8 cellular contexts compared by ENCODE assay signal in the genomic region with DNA sequence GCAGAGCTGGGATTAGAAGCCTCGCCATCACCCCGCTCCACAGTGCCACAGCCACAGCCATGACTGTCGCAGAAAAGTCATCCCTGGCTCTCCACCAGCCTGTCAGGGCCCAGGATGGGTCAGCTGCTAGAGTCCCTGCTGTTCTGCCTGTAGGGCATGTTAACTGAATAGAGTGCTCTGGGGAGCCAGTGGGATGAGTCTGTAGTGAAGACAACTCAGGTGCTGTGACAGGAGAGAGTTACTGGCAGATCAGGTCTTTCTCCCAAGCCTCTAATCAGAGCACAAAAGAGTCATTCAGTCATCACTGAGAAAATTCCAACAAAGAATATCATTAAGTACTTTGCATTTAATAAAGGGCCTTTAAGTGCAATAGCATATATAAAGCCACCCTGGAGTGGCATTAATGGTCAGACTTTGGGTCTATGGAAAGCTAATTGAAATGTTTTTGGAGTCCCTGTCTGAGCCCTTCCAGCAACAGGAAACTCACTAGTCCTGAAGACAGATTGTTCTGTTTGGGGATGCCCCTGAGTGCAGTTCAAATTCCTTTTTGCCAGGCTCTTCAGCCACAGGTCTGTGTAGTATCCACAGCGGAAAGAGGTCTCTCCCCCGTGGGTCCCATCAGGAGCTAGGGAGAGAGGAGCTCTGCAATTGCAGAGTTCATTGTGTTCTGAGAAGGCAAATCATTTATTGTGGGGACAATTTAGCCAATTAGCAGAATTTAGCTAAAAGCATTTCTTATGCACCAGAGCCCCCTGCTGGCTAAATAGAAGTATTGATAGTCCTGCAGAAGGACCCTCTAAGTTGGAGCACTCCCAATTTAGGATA. TPM values are rescaled to one million over a fixed set of nuclear protein-coding genes. Genes with fewer than 3 reads are reported as not detected.
DNase-seq lines count a peak whose midpoint lies in the region; ATAC-seq and TF ChIP-seq lines count a peak whose summit lies in the region.

No MANE protein-coding gene starts in this region.

- intact Hi-C loops in body of pancreas (cut with DNase I) = loop anchor here (5.0 kb wide), 1 partner anchor 432 kb away; no protein-coding TSS in a partner anchor

- WGBS in body of pancreas, 2 donors = 42 to 61% methylated on average over 5 of the region's 5 CpGs

- peaks cover 3 to 16% (median 8%) of the 10 kb centered on the region in 6 donors for H3K9me3 Mint-ChIP-seq in immature natural killer cell

- peak; percentile 77 for DNase-seq in DMS79 treated with DMSO at 0.1 percent for 48 hours (lab: John Stamatoyannopoulos, UW)
- DNase-seq in HT-29 (ENCODE audit: low spot score) = peak; percentile 56
- DNase-seq in NOMO-1 treated with DMSO at 0.1 percent for 48 hours (lab: John Stamatoyannopoulos, UW; ENCODE audit: unreplicated experiment) = peak; percentile 40
- peak; percentile 26 to 47 (median 34) for DNase-seq in body of pancreas
- DNase-seq in immature natural killer cell = peak; percentile 2 to 12 (median 6)
- peak; percentile 23 for DNase-seq in stimulated activated naive CD8-positive, alpha-beta T cell treated with anti-CD3 and anti-CD28 coated beads, Interleukin-15, Interleukin-2, amounts not matched to agents 100 U/mL and 50 U/mL, for 24 hours

- peaks cover 0 to 27% (median 5%) of the 10 kb centered on the region in 3 donors for H3K27me3 Mint-ChIP-seq in immature natural killer cell (ENCODE audit: low read depth in 3 of 3)

- H3K4me1 Mint-ChIP-seq in immature natural killer cell = no peaks in the 10 kb centered on the region

- no peak overlapping the region for H3K4me3 Mint-ChIP-seq in immature natural killer cell

- no peaks in the 10 kb centered on the region for H3K36me3 ChIP-seq in body of pancreas (replicated peaks in 1 of 2; ENCODE audit: insufficient read depth in 1 of 2, low read depth in 2 of 2)

- peak; percentile 56 to 85 (median 79) for TF ChIP-seq CTCF in body of pancreas (IDR thresholded peaks at IDR 0.05)

- no peaks in the 10 kb centered on the region for H3K27me3 ChIP-seq in body of pancreas

- no peak for ATAC-seq in body of pancreas
- ATAC-seq in stimulated activated naive CD8-positive, alpha-beta T cell treated with anti-CD3 and anti-CD28 coated beads, Interleukin-15, Interleukin-2, amounts not matched to agents 100 U/mL and 50 U/mL, for 24 hours = no peak
- ATAC-seq in GM18517 (IDR thresholded peaks at IDR 0.05; ENCODE audit: unreplicated experiment) = no peak
- ATAC-seq in GM18873 (IDR thresholded peaks at IDR 0.05; ENCODE audit: low FRiP score, unreplicated experiment) = no peak

- H3K36me3 Mint-ChIP-seq in immature natural killer cell = no peaks in the 10 kb centered on the region

- H3K9me3 ChIP-seq in body of pancreas = no peaks in the 10 kb centered on the region

- no peaks in the 10 kb centered on the region for H3K4me1 ChIP-seq in body of pancreas

- no peak for TF ChIP-seq POLR2A in body of pancreas (IDR thresholded peaks at IDR 0.05)

- H3K27ac Mint-ChIP-seq in immature natural killer cell = no peak overlapping the region

- H3K4me3 ChIP-seq in body of pancreas = no peak overlapping the region

- no peak overlapping the region for H3K27ac ChIP-seq in body of pancreas

RNA-seq across cellular contexts. Expression of a gene that starts 45.2 kb away (rescaled TPM):
- total RNA-seq in HT-29 (2014; rRNA removed; shearing (Covaris generic)) = not detected in 2 replicates
- total RNA-seq in body of pancreas = 1 to 10 TPM; 4.4 to 4.6 TPM
- not detected for polyA plus RNA-seq in immature natural killer cell

Comparison
In these comparisons a context has a peak if more than half of its experiments do, and no peak if none do; other contexts are left out.
1. DNase-seq: peak in every context shown above with its lines; median percentile 77 in DMS79 treated with DMSO at 0.1 percent for 48 hours; 56 in HT-29; 40 in NOMO-1 treated with DMSO at 0.1 percent for 48 hours; 34 in body of pancreas; 23 in stimulated activated naive CD8-positive, alpha-beta T cell treated with anti-CD3 and anti-CD28 coated beads, Interleukin-15, Interleukin-2, amounts not matched to agents 100 U/mL and 50 U/mL, for 24 hours; 6 in immature natural killer cell.